ENCODE assay signal across 30 cellular contexts in genomic region chr4:174946246-174946645, GRCh38. TPM values are rescaled to one million over a fixed set of nuclear protein-coding genes. Genes with fewer than 3 reads are reported as not detected.
"Had no signal": no experiment of that assay in that cellular context is flagged by ENCODE, and none has a peak within 500 bp of the region (broad histone marks: within the 10 kb centered on the region; RNA-seq: fewer than 3 reads in every experiment).

No MANE protein-coding gene starts in this region.

- H3K4me3 Mint-ChIP-seq: effector memory CD8-positive, alpha-beta T cell; natural killer cell; neural crest cell; stimulated activated naive B cell treated with anti-CD40 and anti-IgM and Interleukin-4, amounts not matched to agents 10 μg/mL and 1 μg/mL and 100 μg/mL, for 72 hours; stimulated activated naive CD8-positive, alpha-beta T cell treated with anti-CD3 and anti-CD28 coated beads, Interleukin-15, amount 100 ng/mL, for 72 hours had no signal

- H3K4me1 Mint-ChIP-seq: natural killer cell; neural crest cell; stimulated activated naive B cell treated with anti-CD40 and anti-IgM and Interleukin-4, amounts not matched to agents 10 μg/mL and 1 μg/mL and 100 μg/mL, for 72 hours; stimulated activated naive CD8-positive, alpha-beta T cell treated with anti-CD3 and anti-CD28 coated beads, Interleukin-15, amount 100 ng/mL, for 72 hours had no signal

- H3K27me3 Mint-ChIP-seq: effector memory CD8-positive, alpha-beta T cell; stimulated activated naive B cell treated with anti-CD40 and anti-IgM and Interleukin-4, amounts not matched to agents 10 μg/mL and 1 μg/mL and 100 μg/mL, for 72 hours; stimulated activated naive CD8-positive, alpha-beta T cell treated with anti-CD3 and anti-CD28 coated beads, Interleukin-15, amount 100 ng/mL, for 72 hours had no signal

- DNase-seq: effector memory CD8-positive, alpha-beta T cell; glutamatergic neuron; islet precursor cell; mammary epithelial cell; natural killer cell; posterior cingulate gyrus; spleen; stimulated activated CD4-positive, alpha-beta T cell treated with anti-CD3 and anti-CD28 coated beads, Interleukin-15, amount 100 ng/mL, for 24 hours; stimulated activated CD4-positive, alpha-beta T cell treated with anti-CD3 and anti-CD28 coated beads, Interleukin-1b, Interleukin-23, amount 100 ng/mL, for 48 hours; stimulated activated CD4-positive, alpha-beta T cell treated with anti-CD3 and anti-CD28 coated beads, Interleukin-4, amount 100 ng/mL, for 24 hours; stimulated activated naive B cell treated with anti-CD40 and anti-IgM and Interleukin-4, amounts not matched to agents 10 μg/mL and 1 μg/mL and 100 μg/mL, for 72 hours; stimulated activated naive CD8-positive, alpha-beta T cell treated with anti-CD3 and anti-CD28 coated beads, Interleukin-15, amount 100 ng/mL, for 72 hours; testis; upper lobe of right lung had no signal

- H3K36me3 ChIP-seq: esophagus muscularis mucosa, gastroesophageal sphincter, spleen, tibial nerve, upper lobe of right lung, vagina had no signal

- H3K27ac ChIP-seq: epithelial cell of prostate, esophagus muscularis mucosa, gastroesophageal sphincter, spleen, testis, tibial nerve, upper lobe of right lung, vagina had no signal

- H3K4me3 ChIP-seq: esophagus muscularis mucosa, gastroesophageal sphincter, spleen, testis, tibial nerve, upper lobe of right lung, vagina had no signal

- H3K9me3 ChIP-seq: testis, tibial nerve, upper lobe of right lung, vagina had no signal

- H3K4me1 ChIP-seq: esophagus muscularis mucosa, gastroesophageal sphincter, spleen, testis, tibial nerve, upper lobe of right lung, vagina had no signal

- ATAC-seq: effector memory CD8-positive, alpha-beta T cell; gastroesophageal sphincter; left lobe of liver; natural killer cell; sciatic nerve; stimulated activated naive B cell treated with anti-CD40 and anti-IgM and Interleukin-4, amounts not matched to agents 10 μg/mL and 1 μg/mL and 100 μg/mL, for 72 hours; stimulated activated naive CD8-positive, alpha-beta T cell treated with anti-CD3 and anti-CD28 coated beads, Interleukin-15, amount 100 ng/mL, for 72 hours; upper lobe of right lung had no signal

- H3K36me3 Mint-ChIP-seq: natural killer cell; stimulated activated naive B cell treated with anti-CD40 and anti-IgM and Interleukin-4, amounts not matched to agents 10 μg/mL and 1 μg/mL and 100 μg/mL, for 72 hours had no signal

- H3K27ac Mint-ChIP-seq: effector memory CD8-positive, alpha-beta T cell; natural killer cell; stimulated activated naive B cell treated with anti-CD40 and anti-IgM and Interleukin-4, amounts not matched to agents 10 μg/mL and 1 μg/mL and 100 μg/mL, for 72 hours; stimulated activated naive CD8-positive, alpha-beta T cell treated with anti-CD3 and anti-CD28 coated beads, Interleukin-15, amount 100 ng/mL, for 72 hours had no signal

- H3K27me3 ChIP-seq: esophagus muscularis mucosa, gastroesophageal sphincter, spleen, testis, tibial nerve, upper lobe of right lung, vagina had no signal

RNA-seq across cellular contexts. Expression of gene ADAM29, which starts 28.1 kb away (rescaled TPM):
- total RNA-seq: esophagus muscularis mucosa, fibroblast of villous mesenchyme, gastroesophageal sphincter, left lobe of liver, lower leg skin, mammary epithelial cell, mucosa of gallbladder, myocyte, natural killer cell, neural crest cell, osteocyte, pulmonary artery endothelial cell, sciatic nerve, skeletal muscle tissue, spleen, subcutaneous adipose tissue, tibial nerve, upper lobe of right lung, vagina had no signal
